In the genomic region with DNA sequence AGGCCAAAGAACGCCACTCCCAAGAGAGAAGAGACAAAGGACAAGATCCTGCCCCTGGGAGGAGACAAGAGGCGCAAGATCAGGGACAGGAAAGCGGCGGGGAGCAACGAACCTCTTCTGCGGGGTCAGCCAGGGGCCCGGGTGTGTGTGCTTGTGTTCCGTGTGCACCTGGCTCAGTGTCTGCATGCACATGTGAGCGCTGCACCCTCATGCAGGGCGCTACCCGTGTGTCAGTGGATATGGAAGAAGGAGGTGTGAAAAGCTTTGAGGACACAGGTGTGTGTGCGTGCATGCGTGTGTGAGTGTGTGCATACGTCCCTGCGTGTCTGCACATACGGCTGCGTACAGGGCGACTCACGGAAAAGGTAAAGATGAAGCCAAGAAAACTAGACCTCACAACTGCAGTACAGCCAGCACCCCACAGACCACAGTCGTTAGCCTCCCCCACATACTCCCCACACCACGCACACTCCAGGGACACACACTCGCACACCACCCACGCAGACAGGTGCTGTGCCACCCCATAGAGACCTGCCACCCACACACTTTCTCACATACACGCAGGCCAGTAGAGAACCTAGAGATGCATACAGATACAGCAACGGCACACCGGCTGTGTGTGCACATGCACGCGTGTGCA, we compare ENCODE assay signal across 11 cellular contexts. TPM values are rescaled to one million over a fixed set of nuclear protein-coding genes. Genes with fewer than 3 reads are reported as not detected.
DNase-seq lines count a peak whose midpoint lies in the region; ATAC-seq and TF ChIP-seq lines count a peak whose summit lies in the region.
"Had no signal": no experiment of that assay in that cellular context is flagged by ENCODE, and none has a peak within 500 bp of the region (broad histone marks: within the 10 kb centered on the region; RNA-seq: fewer than 3 reads in every experiment).

No MANE protein-coding gene starts in this region.

- H3K27me3 Mint-ChIP-seq in activated naive CD4-positive, alpha-beta T cell treated with anti-CD3 and anti-CD28 coated beads, Interleukin-2, amount 10 ng/mL, durations not matched to agents 7 days and 5 days, result peaks cover 92% of the 10 kb centered on the region
- H3K27me3 Mint-ChIP-seq in WTC11 (ENCODE audit: low read depth) (peaks cover 5% of the 10 kb centered on the region), glutamatergic neuron (ENCODE audit: unreplicated experiment) (peaks cover 17% of the 10 kb centered on the region)
- peaks cover 21% of the 10 kb centered on the region for H3K27me3 Mint-ChIP-seq in stimulated activated naive CD8-positive, alpha-beta T cell treated with anti-CD3 and anti-CD28 coated beads, Interleukin-15, amount 100 ng/mL, for 72 hours

- no peak for TF ChIP-seq CTCF in WTC11 (IDR thresholded peaks at IDR 0.05)
- no peak for TF ChIP-seq CTCF in glutamatergic neuron (IDR thresholded peaks at IDR 0.05; ENCODE audit: partially characterized antibody, unreplicated experiment)

- CTCF ChIA-PET in activated naive CD4-positive, alpha-beta T cell treated with anti-CD3 and anti-CD28 coated beads, Interleukin-2, amount 10 ng/mL, durations not matched to agents 7 days and 5 days (lab: Charles Lee), result interaction anchor here (1.0 to 1.4 kb wide), 3 partner anchors 20 to 84 kb away, joined by 3 to 4 read pairs (median 4); no protein-coding TSS in a partner anchor
- CTCF ChIA-PET in WTC11 (lab: Charles Lee), result no interaction called here

- POLR2A ChIA-PET in WTC11 (lab: Charles Lee), result no interaction called here

- H3K9me3 Mint-ChIP-seq in activated naive CD4-positive, alpha-beta T cell treated with anti-CD3 and anti-CD28 coated beads, Interleukin-2, amount 10 ng/mL, durations not matched to agents 7 days and 5 days, result no peaks in the 10 kb centered on the region
- no peaks in the 10 kb centered on the region for H3K9me3 Mint-ChIP-seq in WTC11
- peaks cover 20% of the 10 kb centered on the region for H3K9me3 Mint-ChIP-seq in glutamatergic neuron (ENCODE audit: unreplicated experiment)
- no peaks in the 10 kb centered on the region for H3K9me3 Mint-ChIP-seq in stimulated activated naive CD8-positive, alpha-beta T cell treated with anti-CD3 and anti-CD28 coated beads, Interleukin-15, amount 100 ng/mL, for 72 hours

- peak; percentile 22 for DNase-seq in activated naive CD4-positive, alpha-beta T cell treated with anti-CD3 and anti-CD28 coated beads, Interleukin-2, amount 10 ng/mL, durations not matched to agents 7 days and 5 days
- DNase-seq in activated naive CD4-positive, alpha-beta T cell treated with anti-CD3 and anti-CD28 coated beads, Interleukin-2, amount 50 U/mL, for 16 hours, result no peak
- DNase-seq in WTC11 (ENCODE audit: low spot score) (no peak), glutamatergic neuron (no peak), NCI-H187 treated with DMSO at 0.1 percent for 48 hours (lab: John Stamatoyannopoulos, UW) (no peak), DMS153 (lab: John Stamatoyannopoulos, UW) (no peak)
- DNase-seq in stimulated activated naive CD8-positive, alpha-beta T cell treated with anti-CD3 and anti-CD28 coated beads, Interleukin-15, amount 100 ng/mL, for 72 hours, result no peak
- DNase-seq in stimulated activated CD4-positive, alpha-beta T cell treated with anti-CD3 and anti-CD28 coated beads, Interleukin-2, amount 100 ng/mL, for 48 hours, result no peak
- DNase-seq: erythroblast, NCI-H1694 had no signal

- ATAC-seq in WTC11, result no peak
- ATAC-seq in stimulated activated naive CD8-positive, alpha-beta T cell treated with anti-CD3 and anti-CD28 coated beads, Interleukin-15, amount 100 ng/mL, for 72 hours, result peak; percentile 27

- peak overlapping the region; percentile 79 for H3K4me3 Mint-ChIP-seq in activated naive CD4-positive, alpha-beta T cell treated with anti-CD3 and anti-CD28 coated beads, Interleukin-2, amount 10 ng/mL, durations not matched to agents 7 days and 5 days
- H3K4me3 Mint-ChIP-seq in WTC11 (no peak overlapping the region), glutamatergic neuron (ENCODE audit: unreplicated experiment) (peak overlapping the region; percentile 66)
- peak overlapping the region; percentile 93 to 95 for H3K4me3 Mint-ChIP-seq in stimulated activated naive CD8-positive, alpha-beta T cell treated with anti-CD3 and anti-CD28 coated beads, Interleukin-15, amount 100 ng/mL, for 72 hours

- peak overlapping the region; percentile 33 for H3K27ac Mint-ChIP-seq in activated naive CD4-positive, alpha-beta T cell treated with anti-CD3 and anti-CD28 coated beads, Interleukin-2, amount 10 ng/mL, durations not matched to agents 7 days and 5 days
- peak overlapping the region; percentile 69; the same call in 1 of the 2 replicates for H3K27ac Mint-ChIP-seq in WTC11
- H3K27ac Mint-ChIP-seq in glutamatergic neuron (ENCODE audit: unreplicated experiment), result no peak overlapping the region
- H3K27ac Mint-ChIP-seq in stimulated activated naive CD8-positive, alpha-beta T cell treated with anti-CD3 and anti-CD28 coated beads, Interleukin-15, amount 100 ng/mL, for 72 hours, result peak overlapping the region; percentile 72 to 97

- H3K4me1 Mint-ChIP-seq in activated naive CD4-positive, alpha-beta T cell treated with anti-CD3 and anti-CD28 coated beads, Interleukin-2, amount 10 ng/mL, durations not matched to agents 7 days and 5 days, result peaks cover 12% of the 10 kb centered on the region
- H3K4me1 Mint-ChIP-seq in WTC11 (peaks cover 7% of the 10 kb centered on the region), glutamatergic neuron (ENCODE audit: low read depth, unreplicated experiment) (peaks cover 16% of the 10 kb centered on the region)
- H3K4me1 Mint-ChIP-seq in stimulated activated naive CD8-positive, alpha-beta T cell treated with anti-CD3 and anti-CD28 coated beads, Interleukin-15, amount 100 ng/mL, for 72 hours, result peaks cover 27% of the 10 kb centered on the region

- H3K36me3 Mint-ChIP-seq in activated naive CD4-positive, alpha-beta T cell treated with anti-CD3 and anti-CD28 coated beads, Interleukin-2, amount 10 ng/mL, durations not matched to agents 7 days and 5 days, result peaks cover 1% of the 10 kb centered on the region
- H3K36me3 Mint-ChIP-seq in WTC11, result no peaks in the 10 kb centered on the region
- H3K36me3 Mint-ChIP-seq in glutamatergic neuron (ENCODE audit: unreplicated experiment), result no peaks in the 10 kb centered on the region

TF ChIP-seq in WTC11, 78 proteins besides CTCF, POLR2A, EP300 and RAD21 (continues in another document):
- TF ChIP-seq ZNF396 (CRISPR knock-in tag; IDR thresholded peaks at IDR 0.05; ENCODE audit: borderline replicate concordance), result no peak
- TF ChIP-seq, protein P1, sequence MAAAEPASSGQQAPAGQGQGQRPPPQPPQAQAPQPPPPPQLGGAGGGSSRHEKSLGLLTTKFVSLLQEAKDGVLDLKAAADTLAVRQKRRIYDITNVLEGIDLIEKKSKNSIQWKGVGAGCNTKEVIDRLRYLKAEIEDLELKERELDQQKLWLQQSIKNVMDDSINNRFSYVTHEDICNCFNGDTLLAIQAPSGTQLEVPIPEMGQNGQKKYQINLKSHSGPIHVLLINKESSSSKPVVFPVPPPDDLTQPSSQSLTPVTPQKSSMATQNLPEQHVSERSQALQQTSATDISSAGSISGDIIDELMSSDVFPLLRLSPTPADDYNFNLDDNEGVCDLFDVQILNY (CRISPR knock-in tag; IDR thresholded peaks at IDR 0.05), result no peak
- TF ChIP-seq ZNF416 (CRISPR knock-in tag; IDR thresholded peaks at IDR 0.05), result no peak
- TF ChIP-seq, protein P2, sequence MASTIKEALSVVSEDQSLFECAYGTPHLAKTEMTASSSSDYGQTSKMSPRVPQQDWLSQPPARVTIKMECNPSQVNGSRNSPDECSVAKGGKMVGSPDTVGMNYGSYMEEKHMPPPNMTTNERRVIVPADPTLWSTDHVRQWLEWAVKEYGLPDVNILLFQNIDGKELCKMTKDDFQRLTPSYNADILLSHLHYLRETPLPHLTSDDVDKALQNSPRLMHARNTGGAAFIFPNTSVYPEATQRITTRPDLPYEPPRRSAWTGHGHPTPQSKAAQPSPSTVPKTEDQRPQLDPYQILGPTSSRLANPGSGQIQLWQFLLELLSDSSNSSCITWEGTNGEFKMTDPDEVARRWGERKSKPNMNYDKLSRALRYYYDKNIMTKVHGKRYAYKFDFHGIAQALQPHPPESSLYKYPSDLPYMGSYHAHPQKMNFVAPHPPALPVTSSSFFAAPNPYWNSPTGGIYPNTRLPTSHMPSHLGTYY (CRISPR knock-in tag; IDR thresholded peaks at IDR 0.05), result no peak
- no peak for TF ChIP-seq ZBTB21 (CRISPR knock-in tag; IDR thresholded peaks at IDR 0.05; ENCODE audit: borderline replicate concordance)
- TF ChIP-seq, protein P3, sequence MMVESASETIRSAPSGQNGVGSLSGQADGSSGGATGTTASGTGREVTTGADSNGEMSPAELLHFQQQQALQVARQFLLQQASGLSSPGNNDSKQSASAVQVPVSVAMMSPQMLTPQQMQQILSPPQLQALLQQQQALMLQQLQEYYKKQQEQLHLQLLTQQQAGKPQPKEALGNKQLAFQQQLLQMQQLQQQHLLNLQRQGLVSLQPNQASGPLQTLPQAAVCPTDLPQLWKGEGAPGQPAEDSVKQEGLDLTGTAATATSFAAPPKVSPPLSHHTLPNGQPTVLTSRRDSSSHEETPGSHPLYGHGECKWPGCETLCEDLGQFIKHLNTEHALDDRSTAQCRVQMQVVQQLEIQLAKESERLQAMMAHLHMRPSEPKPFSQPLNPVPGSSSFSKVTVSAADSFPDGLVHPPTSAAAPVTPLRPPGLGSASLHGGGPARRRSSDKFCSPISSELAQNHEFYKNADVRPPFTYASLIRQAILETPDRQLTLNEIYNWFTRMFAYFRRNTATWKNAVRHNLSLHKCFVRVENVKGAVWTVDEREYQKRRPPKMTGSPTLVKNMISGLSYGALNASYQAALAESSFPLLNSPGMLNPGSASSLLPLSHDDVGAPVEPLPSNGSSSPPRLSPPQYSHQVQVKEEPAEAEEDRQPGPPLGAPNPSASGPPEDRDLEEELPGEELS (CRISPR knock-in tag; IDR thresholded peaks at IDR 0.05), result no peak
- peak; percentile 17; the same call in 1 of the 2 replicates for TF ChIP-seq FOXP1 (CRISPR knock-in tag; IDR thresholded peaks at IDR 0.05; ENCODE audit: borderline replicate concordance)
- TF ChIP-seq ZNF138 (CRISPR knock-in tag; conservative IDR thresholded peaks at IDR 0.05), result peak; percentile 53; the same call in 1 of the 2 replicates
- TF ChIP-seq, protein P4, sequence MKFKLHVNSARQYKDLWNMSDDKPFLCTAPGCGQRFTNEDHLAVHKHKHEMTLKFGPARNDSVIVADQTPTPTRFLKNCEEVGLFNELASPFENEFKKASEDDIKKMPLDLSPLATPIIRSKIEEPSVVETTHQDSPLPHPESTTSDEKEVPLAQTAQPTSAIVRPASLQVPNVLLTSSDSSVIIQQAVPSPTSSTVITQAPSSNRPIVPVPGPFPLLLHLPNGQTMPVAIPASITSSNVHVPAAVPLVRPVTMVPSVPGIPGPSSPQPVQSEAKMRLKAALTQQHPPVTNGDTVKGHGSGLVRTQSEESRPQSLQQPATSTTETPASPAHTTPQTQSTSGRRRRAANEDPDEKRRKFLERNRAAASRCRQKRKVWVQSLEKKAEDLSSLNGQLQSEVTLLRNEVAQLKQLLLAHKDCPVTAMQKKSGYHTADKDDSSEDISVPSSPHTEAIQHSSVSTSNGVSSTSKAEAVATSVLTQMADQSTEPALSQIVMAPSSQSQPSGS (CRISPR knock-in tag; IDR thresholded peaks at IDR 0.05; ENCODE audit: borderline replicate concordance, low read depth), result no peak
- TF ChIP-seq SMAD4 (CRISPR knock-in tag; IDR thresholded peaks at IDR 0.05), result no peak

RNA-seq across cellular contexts. Expression of a gene that starts 11.0 kb away (rescaled TPM):
- total RNA-seq in WTC11 (2021) (52.7 to 57.1 TPM (median 55.2 TPM) in 3 replicates), glutamatergic neuron (ENCODE audit: unreplicated experiment) (209 TPM)
- total RNA-seq: lung microvascular endothelial cell had no signal
